Comparison of ENCODE assay signal across 23 cellular contexts in genomic region chr6:130620338-130620781, GRCh38.
DNase-seq lines count a peak whose midpoint lies in the region; ATAC-seq and TF ChIP-seq lines count a peak whose summit lies in the region.
"Had no signal": no experiment of that assay in that cellular context is flagged by ENCODE, and none has a peak within 500 bp of the region (broad histone marks: within the 10 kb centered on the region; RNA-seq: fewer than 3 reads in every experiment).

No MANE protein-coding gene starts in this region.

- H3K27ac ChIP-seq in HEK293 (ENCODE audit: extremely low read depth, low read depth, low read length): no peak overlapping the region
- H3K27ac ChIP-seq: heart right ventricle, thyroid gland had no signal

- no peak for TF ChIP-seq CTCF in HEK293 (tag by site-specific recombination; IDR thresholded peaks at IDR 0.05)
- no peak for TF ChIP-seq CTCF in Caco-2 (IDR thresholded peaks at IDR 0.05; ENCODE audit: insufficient read depth in 1 of 2, low read depth in 1 of 2, low read length in 1 of 2, severe bottlenecking in 1 of 2, unreplicated experiment in 1 of 2)

- H3K27ac Mint-ChIP-seq in Caco-2 (ENCODE audit: unreplicated experiment): no peak overlapping the region
- H3K27ac Mint-ChIP-seq: CD14-positive monocyte; naive thymus-derived CD4-positive, alpha-beta T cell; T-helper 1 cell treated with Interleukin-12 subunit alpha and Interleukin-12 subunit beta and Interleukin-4 antibody, amounts not matched to agents 30 μg/mL and 1 μg/mL, for 36 hours; WTC11 had no signal

- H3K4me3 Mint-ChIP-seq in Caco-2 (ENCODE audit: unreplicated experiment): no peak overlapping the region
- H3K4me3 Mint-ChIP-seq: CD14-positive monocyte; naive thymus-derived CD4-positive, alpha-beta T cell; T-helper 1 cell treated with Interleukin-12 subunit alpha and Interleukin-12 subunit beta and Interleukin-4 antibody, amounts not matched to agents 30 μg/mL and 1 μg/mL, for 36 hours; WTC11 had no signal

- H3K9me3 ChIP-seq in HEK293 (ENCODE audit: control insufficient read depth, insufficient read depth, low read depth, low read length): no peaks in the 10 kb centered on the region
- no peaks in the 10 kb centered on the region for H3K9me3 ChIP-seq in Caco-2
- H3K9me3 ChIP-seq: thyroid gland had no signal

- CTCF ChIA-PET in HEK293 (lab: Yijun Ruan, JAX): interaction anchor here (1.0 kb wide), 1 partner anchor 78 kb away, joined by 3 read pairs; no protein-coding TSS in a partner anchor
- CTCF ChIA-PET in Caco-2 (lab: Charles Lee): no interaction called here

- intact Hi-C loops in Caco-2 (cut with micrococcal nuclease; ENCODE audit: unreplicated experiment): no loop called here

- H3K4me1 Mint-ChIP-seq in Caco-2 (ENCODE audit: low read depth, unreplicated experiment): no peaks in the 10 kb centered on the region
- H3K4me1 Mint-ChIP-seq: CD14-positive monocyte had no signal

- POLR2A ChIA-PET in HEK293 (lab: Yijun Ruan, JAX): no interaction called here
- POLR2A ChIA-PET in Caco-2 (lab: Charles Lee): no interaction called here

- no peaks in the 10 kb centered on the region for H3K27me3 ChIP-seq in Caco-2 (replicated peaks; ENCODE audit: control insufficient read depth, insufficient read depth, low read length)
- H3K27me3 ChIP-seq: heart right ventricle, thyroid gland had no signal

- H3K9me3 Mint-ChIP-seq in Caco-2 (ENCODE audit: unreplicated experiment): no peaks in the 10 kb centered on the region

- BruUV-seq in Caco-2 (replicated peaks; lab: Mats Ljungman, UMichigan): no TSS peak

- H3K4me3 ChIP-seq in HEK293 (ENCODE audit: low read depth, low read length): no peak overlapping the region
- no peak overlapping the region for H3K4me3 ChIP-seq in Caco-2 (ENCODE audit: low read depth, low read length)
- H3K4me3 ChIP-seq: heart right ventricle, thyroid gland had no signal

- H3K36me3 ChIP-seq in HEK293 (ENCODE audit: control insufficient read depth in 2 of 2, insufficient read depth in 1 of 2, low read length in 2 of 2) (no peaks in the 10 kb centered on the region), Caco-2 (ENCODE audit: control insufficient read depth, insufficient read depth, low read length) (no peaks in the 10 kb centered on the region)
- H3K36me3 ChIP-seq: heart right ventricle, thyroid gland had no signal

- H3K4me1 ChIP-seq in HEK293 (ENCODE audit: control insufficient read depth, insufficient read depth, low read length) (peaks cover 15% of the 10 kb centered on the region), Caco-2 (no peaks in the 10 kb centered on the region; the same call in 1 of the 2 replicates)
- H3K4me1 ChIP-seq: heart right ventricle, thyroid gland had no signal

- no peak for ATAC-seq in GM18873 (IDR thresholded peaks at IDR 0.05; ENCODE audit: low FRiP score, unreplicated experiment)
- ATAC-seq: heart right ventricle; HepG2; naive thymus-derived CD4-positive, alpha-beta T cell; Right ventricle myocardium inferior; WTC11 had no signal

- DNase-seq in ELR (ENCODE audit: low read depth) (peak; percentile 60), astrocyte of the hippocampus (ENCODE audit: low read depth, low spot score) (peak; percentile 48), iris pigment epithelial cell (ENCODE audit: low read depth) (peak; percentile 63), Caco-2 (no peak), AML-193 (lab: John Stamatoyannopoulos, UW) (no peak)
- DNase-seq: activated gamma-delta T cell treated with Interleukin-2 at 50 U/mL for 16 hours; aorta; cortex of kidney; DMS153; heart right ventricle; islet precursor cell; MM.1S; naive thymus-derived CD4-positive, alpha-beta T cell; NCI-H1930; NCI-H510A; thyroid gland had no signal

- no peaks in the 10 kb centered on the region for H3K27me3 Mint-ChIP-seq in Caco-2 (ENCODE audit: insufficient read depth, unreplicated experiment)

- H3K36me3 Mint-ChIP-seq in Caco-2 (ENCODE audit: insufficient read depth, unreplicated experiment): no peaks in the 10 kb centered on the region
- H3K36me3 Mint-ChIP-seq: CD14-positive monocyte, WTC11 had no signal

TF ChIP-seq in HEK293, 187 proteins besides CTCF, POLR2A, EP300 and RAD21 (continues in another document):
- TF ChIP-seq KLF9 (tag by site-specific recombination; IDR thresholded peaks at IDR 0.05; ENCODE audit: low read depth) (no peak), HOXA7 (CRISPR knock-in tag; IDR thresholded peaks at IDR 0.05; ENCODE audit: borderline replicate concordance) (no peak), SP2 (tag by site-specific recombination; IDR thresholded peaks at IDR 0.05) (no peak), YY1 (tag by site-specific recombination; IDR thresholded peaks at IDR 0.05) (no peak), GLIS2 (tag by site-specific recombination; IDR thresholded peaks at IDR 0.05) (no peak), ZNF24 (tag by site-specific recombination; IDR thresholded peaks at IDR 0.05) (0 out of 2 replicates have a peak, but pooled peaks have one; percentile 36), ZNF623 (tag by site-specific recombination; IDR thresholded peaks at IDR 0.05) (no peak), ZNF843 (tag by site-specific recombination; IDR thresholded peaks at IDR 0.05) (peak; percentile 76; the same call in 1 of the 2 replicates), GLI4 (tag by site-specific recombination; IDR thresholded peaks at IDR 0.05) (no peak), OVOL3 (tag by site-specific recombination; IDR thresholded peaks at IDR 0.05) (no peak), ZNF629 (tag by site-specific recombination; IDR thresholded peaks at IDR 0.05) (peak; percentile 24; the same call in 1 of the 2 replicates), KLF8 (tag by site-specific recombination; IDR thresholded peaks at IDR 0.05) (peak; percentile 61; the same call in 1 of the 2 replicates), BCL11A (tag by site-specific recombination; IDR thresholded peaks at IDR 0.05; ENCODE audit: low read depth) (0 out of 2 replicates have a peak, but pooled peaks have one; percentile 33), ZNF214 (tag by site-specific recombination; IDR thresholded peaks at IDR 0.05; ENCODE audit: borderline replicate concordance) (no peak), ZNF626 (tag by site-specific recombination; IDR thresholded peaks at IDR 0.05) (no peak), ZNF266 (tag by site-specific recombination; IDR thresholded peaks at IDR 0.05; ENCODE audit: low read depth) (no peak), PATZ1 (tag by site-specific recombination; IDR thresholded peaks at IDR 0.05) (no peak), ZNF23 (tag by site-specific recombination; IDR thresholded peaks at IDR 0.05; ENCODE audit: borderline replicate concordance) (no peak), ZSCAN23 (tag by site-specific recombination; IDR thresholded peaks at IDR 0.05) (no peak), ZNF335 (tag by site-specific recombination; conservative IDR thresholded peaks at IDR 0.05) (no peak)
- TF ChIP-seq, protein P1, sequence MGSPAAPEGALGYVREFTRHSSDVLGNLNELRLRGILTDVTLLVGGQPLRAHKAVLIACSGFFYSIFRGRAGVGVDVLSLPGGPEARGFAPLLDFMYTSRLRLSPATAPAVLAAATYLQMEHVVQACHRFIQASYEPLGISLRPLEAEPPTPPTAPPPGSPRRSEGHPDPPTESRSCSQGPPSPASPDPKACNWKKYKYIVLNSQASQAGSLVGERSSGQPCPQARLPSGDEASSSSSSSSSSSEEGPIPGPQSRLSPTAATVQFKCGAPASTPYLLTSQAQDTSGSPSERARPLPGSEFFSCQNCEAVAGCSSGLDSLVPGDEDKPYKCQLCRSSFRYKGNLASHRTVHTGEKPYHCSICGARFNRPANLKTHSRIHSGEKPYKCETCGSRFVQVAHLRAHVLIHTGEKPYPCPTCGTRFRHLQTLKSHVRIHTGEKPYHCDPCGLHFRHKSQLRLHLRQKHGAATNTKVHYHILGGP (tag by site-specific recombination; IDR thresholded peaks at IDR 0.05): 0 out of 2 replicates have a peak, but pooled peaks have one; percentile 27
- TF ChIP-seq, protein P2, sequence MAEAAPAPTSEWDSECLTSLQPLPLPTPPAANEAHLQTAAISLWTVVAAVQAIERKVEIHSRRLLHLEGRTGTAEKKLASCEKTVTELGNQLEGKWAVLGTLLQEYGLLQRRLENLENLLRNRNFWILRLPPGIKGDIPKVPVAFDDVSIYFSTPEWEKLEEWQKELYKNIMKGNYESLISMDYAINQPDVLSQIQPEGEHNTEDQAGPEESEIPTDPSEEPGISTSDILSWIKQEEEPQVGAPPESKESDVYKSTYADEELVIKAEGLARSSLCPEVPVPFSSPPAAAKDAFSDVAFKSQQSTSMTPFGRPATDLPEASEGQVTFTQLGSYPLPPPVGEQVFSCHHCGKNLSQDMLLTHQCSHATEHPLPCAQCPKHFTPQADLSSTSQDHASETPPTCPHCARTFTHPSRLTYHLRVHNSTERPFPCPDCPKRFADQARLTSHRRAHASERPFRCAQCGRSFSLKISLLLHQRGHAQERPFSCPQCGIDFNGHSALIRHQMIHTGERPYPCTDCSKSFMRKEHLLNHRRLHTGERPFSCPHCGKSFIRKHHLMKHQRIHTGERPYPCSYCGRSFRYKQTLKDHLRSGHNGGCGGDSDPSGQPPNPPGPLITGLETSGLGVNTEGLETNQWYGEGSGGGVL (tag by site-specific recombination; IDR thresholded peaks at IDR 0.05): no peak
- TF ChIP-seq, protein P3, sequence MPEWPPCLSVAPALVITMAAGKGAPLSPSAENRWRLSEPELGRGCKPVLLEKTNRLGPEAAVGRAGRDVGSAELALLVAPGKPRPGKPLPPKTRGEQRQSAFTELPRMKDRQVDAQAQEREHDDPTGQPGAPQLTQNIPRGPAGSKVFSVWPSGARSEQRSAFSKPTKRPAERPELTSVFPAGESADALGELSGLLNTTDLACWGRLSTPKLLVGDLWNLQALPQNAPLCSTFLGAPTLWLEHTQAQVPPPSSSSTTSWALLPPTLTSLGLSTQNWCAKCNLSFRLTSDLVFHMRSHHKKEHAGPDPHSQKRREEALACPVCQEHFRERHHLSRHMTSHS (tag by site-specific recombination; IDR thresholded peaks at IDR 0.05): no peak

Comparison
In these comparisons a context has a peak if more than half of its experiments do, and no peak if none do; other contexts are left out.
1. DNase-seq: peak in ELR (single experiment), astrocyte of the hippocampus (single experiment) and iris pigment epithelial cell (single experiment); none in Caco-2 (0 of 2) and AML-193 (0 of 2).